8 cellular contexts compared by ENCODE assay signal in the genomic region with DNA sequence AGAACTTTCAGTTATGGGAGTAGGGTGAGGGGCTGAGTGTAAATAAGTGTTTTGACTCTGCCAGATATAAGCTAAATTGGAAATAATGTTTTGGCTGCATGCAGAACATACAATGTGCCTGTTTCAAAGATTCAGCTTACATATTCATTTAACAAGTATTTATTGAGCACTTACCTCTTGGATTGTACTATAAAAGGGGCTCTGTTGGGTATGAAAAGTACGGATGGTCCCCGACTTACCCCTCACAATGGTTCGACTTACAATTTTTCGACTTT. TPM values are rescaled to one million over a fixed set of nuclear protein-coding genes. Genes with fewer than 3 reads are reported as not detected.
A peak's percentile ranks its signal among the peaks of the same experiment; 100 is the strongest.
DNase-seq lines count a peak whose midpoint lies in the region; ATAC-seq and TF ChIP-seq lines count a peak whose summit lies in the region.

No MANE protein-coding gene starts in this region.

- CTCF ChIA-PET in activated CD4-positive, alpha-beta memory T cell treated with anti-CD3 and anti-CD28 coated beads, Interleukin-2, amount 10 ng/mL, durations not matched to agents 7 days and 5 days (lab: Charles Lee), result interaction anchor here (1.0 to 2.7 kb wide), 3 partner anchors 10 to 87 kb away, joined by 3 to 12 read pairs (median 3); no protein-coding TSS in a partner anchor

- peak overlapping the region; percentile 92 for H3K27ac Mint-ChIP-seq in activated CD4-positive, alpha-beta memory T cell treated with anti-CD3 and anti-CD28 coated beads, Interleukin-2, amount 10 ng/mL, durations not matched to agents 7 days and 5 days

- in situ Hi-C loops in HAP-1 (cut with MboI; ENCODE audit: low sequenced_read_pairs), result no loop called here

- no peaks in the 10 kb centered on the region for H3K9me2 ChIP-seq in hepatocyte (replicated peaks; ENCODE audit: insufficient read depth)

- ATAC-seq in GM18517 (IDR thresholded peaks at IDR 0.05; ENCODE audit: unreplicated experiment) (no peak), HG03571 (IDR thresholded peaks at IDR 0.05; ENCODE audit: unreplicated experiment) (no peak)

- H3K36me3 ChIP-seq in HAP-1 (replicated peaks), result peaks cover 3% of the 10 kb centered on the region; the same call in 1 of the 2 replicates
- no peaks in the 10 kb centered on the region for H3K36me3 ChIP-seq in hepatocyte (replicated peaks; ENCODE audit: insufficient read depth, low read depth)

- H3K27ac ChIP-seq in hepatocyte (peak overlapping the region; percentile 96), skin epidermis (peak overlapping the region in 20 of 21 experiments; percentile 62 to 91 (median 80))

- no peaks in the 10 kb centered on the region for H3K9me3 ChIP-seq in HAP-1
- no peaks in the 10 kb centered on the region for H3K9me3 ChIP-seq in hepatocyte (ENCODE audit: low read depth)

- TF ChIP-seq CTCF in hepatocyte (IDR thresholded peaks at IDR 0.05; ENCODE audit: poor library complexity), result no peak

- DNase-seq in HAP-1 (ENCODE audit: low spot score in 2 of 2) (peak in 1 of 2 experiments; percentile 2), hepatocyte (ENCODE audit: low spot score) (no peak), NCI-H2171 (lab: John Stamatoyannopoulos, UW) (no peak), DMS53 (lab: John Stamatoyannopoulos, UW) (no peak)
- no peak for DNase-seq in activated CD4-positive, alpha-beta memory T cell treated with anti-CD3 and anti-CD28 coated beads, Interleukin-2, amount 10 ng/mL, durations not matched to agents 7 days and 5 days

- 48% methylated on average over 4 of the region's 4 CpGs for WGBS in hepatocyte (ENCODE audit: low lambda C conversion rate, missing lambda C conversion rate)

- no peaks in the 10 kb centered on the region for H3K27me3 ChIP-seq in HAP-1 (ENCODE audit: low read depth)
- no peaks in the 10 kb centered on the region for H3K27me3 ChIP-seq in hepatocyte

- H4K20me1 ChIP-seq in hepatocyte (ENCODE audit: insufficient read depth, poor library complexity, severe bottlenecking), result no peaks in the 10 kb centered on the region

- no peaks in the 10 kb centered on the region for H3K27me3 Mint-ChIP-seq in activated CD4-positive, alpha-beta memory T cell treated with anti-CD3 and anti-CD28 coated beads, Interleukin-2, amount 10 ng/mL, durations not matched to agents 7 days and 5 days

- peak overlapping the region; percentile 82 for H3K4me3 Mint-ChIP-seq in activated CD4-positive, alpha-beta memory T cell treated with anti-CD3 and anti-CD28 coated beads, Interleukin-2, amount 10 ng/mL, durations not matched to agents 7 days and 5 days

- H3K4me3 ChIP-seq in HAP-1, result peak overlapping the region; percentile 83
- peak overlapping the region; percentile 47 for H3K4me3 ChIP-seq in hepatocyte
- peak overlapping the region; percentile 41 to 65 (median 58) for H3K4me3 ChIP-seq in skin epidermis

- peak overlapping the region; percentile 72 for H3K4me2 ChIP-seq in hepatocyte

- H3K36me3 Mint-ChIP-seq in activated CD4-positive, alpha-beta memory T cell treated with anti-CD3 and anti-CD28 coated beads, Interleukin-2, amount 10 ng/mL, durations not matched to agents 7 days and 5 days (ENCODE audit: low read depth), result peaks cover 11% of the 10 kb centered on the region

- POLR2A ChIA-PET in activated CD4-positive, alpha-beta memory T cell treated with anti-CD3 and anti-CD28 coated beads, Interleukin-2, amount 10 ng/mL, durations not matched to agents 7 days and 5 days (lab: Charles Lee), result interaction anchor here (1.1 to 2.8 kb wide), 5 partner anchors 20 to 84 kb away, joined by 3 to 11 read pairs (median 6); no protein-coding TSS in a partner anchor

- no peaks in the 10 kb centered on the region for H3K9me3 Mint-ChIP-seq in activated CD4-positive, alpha-beta memory T cell treated with anti-CD3 and anti-CD28 coated beads, Interleukin-2, amount 10 ng/mL, durations not matched to agents 7 days and 5 days

- H2AFZ ChIP-seq in hepatocyte, result peak overlapping the region; percentile 57

- peaks cover 25% of the 10 kb centered on the region for H3K79me2 ChIP-seq in hepatocyte

- peaks cover 50% of the 10 kb centered on the region for H3K4me1 Mint-ChIP-seq in activated CD4-positive, alpha-beta memory T cell treated with anti-CD3 and anti-CD28 coated beads, Interleukin-2, amount 10 ng/mL, durations not matched to agents 7 days and 5 days

- H3K4me1 ChIP-seq in HAP-1 (peaks cover 28% of the 10 kb centered on the region), hepatocyte (ENCODE audit: insufficient read depth) (peaks cover 8% of the 10 kb centered on the region)

RNA-seq across cellular contexts. Expression of a gene that starts 0.8 kb away (rescaled TPM):
- 10 to 100 TPM; 41.2 to 41.8 TPM for total RNA-seq in activated CD4-positive, alpha-beta memory T cell treated with anti-CD3 and anti-CD28 coated beads, Interleukin-2, amount 10 ng/mL, durations not matched to agents 7 days and 5 days
- total RNA-seq in hepatocyte, result 54.9 and 60.0 TPM in 2 replicates
- 65.2 and 70.8 TPM in 2 replicates for polyA plus RNA-seq in hepatocyte

RNA-seq across cellular contexts. Expression of a gene that starts 5.3 kb away (rescaled TPM):
- total RNA-seq in activated CD4-positive, alpha-beta memory T cell treated with anti-CD3 and anti-CD28 coated beads, Interleukin-2, amount 10 ng/mL, durations not matched to agents 7 days and 5 days, result 10 to 100 TPM; 37.0 to 38.8 TPM
- 2.8 and 3.0 TPM in 2 replicates for total RNA-seq in hepatocyte
- 7.7 and 11.2 TPM in 2 replicates for polyA plus RNA-seq in hepatocyte

RNA-seq across cellular contexts. Expression of a gene that starts 56.1 kb away (rescaled TPM):
- 10 to 100 TPM; 48.0 to 48.7 TPM for total RNA-seq in activated CD4-positive, alpha-beta memory T cell treated with anti-CD3 and anti-CD28 coated beads, Interleukin-2, amount 10 ng/mL, durations not matched to agents 7 days and 5 days
- total RNA-seq in hepatocyte, result 19.9 and 21.1 TPM in 2 replicates
- 13.6 and 18.9 TPM in 2 replicates for polyA plus RNA-seq in hepatocyte
